Comparison of ENCODE assay signal across 1 cellular context in the genomic region with DNA sequence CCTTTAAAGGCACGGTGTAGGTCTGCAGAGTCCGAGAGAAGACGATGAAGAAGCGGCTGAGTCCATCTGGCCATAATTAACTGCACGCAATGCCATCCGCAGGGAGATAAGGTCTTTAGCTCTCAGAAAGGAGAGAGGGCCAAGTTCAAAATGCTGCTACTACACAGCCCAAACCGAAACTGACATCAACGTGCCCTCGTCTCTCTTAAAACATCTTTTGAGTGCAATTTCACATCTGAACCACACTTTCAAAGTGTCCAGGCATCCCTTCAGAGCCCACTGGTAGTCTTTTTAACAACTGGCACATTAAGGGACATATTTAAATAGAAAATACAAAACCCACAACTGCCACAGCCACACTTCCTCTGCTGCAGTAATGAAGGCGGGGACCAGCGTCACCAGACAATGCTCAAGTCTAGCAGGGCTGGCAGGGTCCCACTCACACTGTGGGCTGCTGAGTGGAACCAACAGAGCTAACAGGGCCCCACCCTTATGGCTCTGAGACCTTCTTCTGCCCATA.
TF ChIP-seq lines count a peak whose summit lies in the region.

No MANE protein-coding gene starts in this region.

TF ChIP-seq in GM23338, 12 proteins besides CTCF, POLR2A, EP300 and RAD21 (continued from another document):
- TF ChIP-seq, protein P1, sequence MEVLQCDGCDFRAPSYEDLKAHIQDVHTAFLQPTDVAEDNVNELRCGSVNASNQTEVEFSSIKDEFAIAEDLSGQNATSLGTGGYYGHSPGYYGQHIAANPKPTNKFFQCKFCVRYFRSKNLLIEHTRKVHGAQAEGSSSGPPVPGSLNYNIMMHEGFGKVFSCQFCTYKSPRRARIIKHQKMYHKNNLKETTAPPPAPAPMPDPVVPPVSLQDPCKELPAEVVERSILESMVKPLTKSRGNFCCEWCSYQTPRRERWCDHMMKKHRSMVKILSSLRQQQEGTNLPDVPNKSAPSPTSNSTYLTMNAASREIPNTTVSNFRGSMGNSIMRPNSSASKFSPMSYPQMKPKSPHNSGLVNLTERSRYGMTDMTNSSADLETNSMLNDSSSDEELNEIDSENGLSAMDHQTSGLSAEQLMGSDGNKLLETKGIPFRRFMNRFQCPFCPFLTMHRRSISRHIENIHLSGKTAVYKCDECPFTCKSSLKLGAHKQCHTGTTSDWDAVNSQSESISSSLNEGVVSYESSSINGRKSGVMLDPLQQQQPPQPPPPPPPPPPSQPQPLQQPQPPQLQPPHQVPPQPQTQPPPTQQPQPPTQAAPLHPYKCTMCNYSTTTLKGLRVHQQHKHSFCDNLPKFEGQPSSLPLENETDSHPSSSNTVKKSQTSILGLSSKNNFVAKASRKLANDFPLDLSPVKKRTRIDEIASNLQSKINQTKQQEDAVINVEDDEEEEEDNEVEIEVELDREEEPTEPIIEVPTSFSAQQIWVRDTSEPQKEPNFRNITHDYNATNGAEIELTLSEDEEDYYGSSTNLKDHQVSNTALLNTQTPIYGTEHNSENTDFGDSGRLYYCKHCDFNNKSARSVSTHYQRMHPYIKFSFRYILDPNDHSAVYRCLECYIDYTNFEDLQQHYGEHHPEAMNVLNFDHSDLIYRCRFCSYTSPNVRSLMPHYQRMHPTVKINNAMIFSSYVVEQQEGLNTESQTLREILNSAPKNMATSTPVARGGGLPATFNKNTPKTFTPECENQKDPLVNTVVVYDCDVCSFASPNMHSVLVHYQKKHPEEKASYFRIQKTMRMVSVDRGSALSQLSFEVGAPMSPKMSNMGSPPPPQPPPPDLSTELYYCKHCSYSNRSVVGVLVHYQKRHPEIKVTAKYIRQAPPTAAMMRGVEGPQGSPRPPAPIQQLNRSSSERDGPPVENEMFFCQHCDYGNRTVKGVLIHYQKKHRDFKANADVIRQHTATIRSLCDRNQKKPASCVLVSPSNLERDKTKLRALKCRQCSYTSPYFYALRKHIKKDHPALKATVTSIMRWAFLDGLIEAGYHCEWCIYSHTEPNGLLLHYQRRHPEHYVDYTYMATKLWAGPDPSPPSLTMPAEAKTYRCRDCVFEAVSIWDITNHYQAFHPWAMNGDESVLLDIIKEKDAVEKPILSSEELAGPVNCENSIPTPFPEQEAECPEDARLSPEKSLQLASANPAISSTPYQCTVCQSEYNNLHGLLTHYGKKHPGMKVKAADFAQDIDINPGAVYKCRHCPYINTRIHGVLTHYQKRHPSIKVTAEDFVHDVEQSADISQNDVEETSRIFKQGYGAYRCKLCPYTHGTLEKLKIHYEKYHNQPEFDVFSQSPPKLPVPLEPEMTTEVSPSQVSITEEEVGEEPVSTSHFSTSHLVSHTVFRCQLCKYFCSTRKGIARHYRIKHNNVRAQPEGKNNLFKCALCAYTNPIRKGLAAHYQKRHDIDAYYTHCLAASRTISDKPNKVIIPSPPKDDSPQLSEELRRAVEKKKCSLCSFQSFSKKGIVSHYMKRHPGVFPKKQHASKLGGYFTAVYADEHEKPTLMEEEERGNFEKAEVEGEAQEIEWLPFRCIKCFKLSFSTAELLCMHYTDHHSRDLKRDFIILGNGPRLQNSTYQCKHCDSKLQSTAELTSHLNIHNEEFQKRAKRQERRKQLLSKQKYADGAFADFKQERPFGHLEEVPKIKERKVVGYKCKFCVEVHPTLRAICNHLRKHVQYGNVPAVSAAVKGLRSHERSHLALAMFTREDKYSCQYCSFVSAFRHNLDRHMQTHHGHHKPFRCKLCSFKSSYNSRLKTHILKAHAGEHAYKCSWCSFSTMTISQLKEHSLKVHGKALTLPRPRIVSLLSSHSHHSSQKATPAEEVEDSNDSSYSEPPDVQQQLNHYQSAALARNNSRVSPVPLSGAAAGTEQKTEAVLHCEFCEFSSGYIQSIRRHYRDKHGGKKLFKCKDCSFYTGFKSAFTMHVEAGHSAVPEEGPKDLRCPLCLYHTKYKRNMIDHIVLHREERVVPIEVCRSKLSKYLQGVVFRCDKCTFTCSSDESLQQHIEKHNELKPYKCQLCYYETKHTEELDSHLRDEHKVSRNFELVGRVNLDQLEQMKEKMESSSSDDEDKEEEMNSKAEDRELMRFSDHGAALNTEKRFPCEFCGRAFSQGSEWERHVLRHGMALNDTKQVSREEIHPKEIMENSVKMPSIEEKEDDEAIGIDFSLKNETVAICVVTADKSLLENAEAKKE (CRISPR knock-in tag; IDR thresholded peaks at IDR 0.05), result no peak
- TF ChIP-seq, protein P2, sequence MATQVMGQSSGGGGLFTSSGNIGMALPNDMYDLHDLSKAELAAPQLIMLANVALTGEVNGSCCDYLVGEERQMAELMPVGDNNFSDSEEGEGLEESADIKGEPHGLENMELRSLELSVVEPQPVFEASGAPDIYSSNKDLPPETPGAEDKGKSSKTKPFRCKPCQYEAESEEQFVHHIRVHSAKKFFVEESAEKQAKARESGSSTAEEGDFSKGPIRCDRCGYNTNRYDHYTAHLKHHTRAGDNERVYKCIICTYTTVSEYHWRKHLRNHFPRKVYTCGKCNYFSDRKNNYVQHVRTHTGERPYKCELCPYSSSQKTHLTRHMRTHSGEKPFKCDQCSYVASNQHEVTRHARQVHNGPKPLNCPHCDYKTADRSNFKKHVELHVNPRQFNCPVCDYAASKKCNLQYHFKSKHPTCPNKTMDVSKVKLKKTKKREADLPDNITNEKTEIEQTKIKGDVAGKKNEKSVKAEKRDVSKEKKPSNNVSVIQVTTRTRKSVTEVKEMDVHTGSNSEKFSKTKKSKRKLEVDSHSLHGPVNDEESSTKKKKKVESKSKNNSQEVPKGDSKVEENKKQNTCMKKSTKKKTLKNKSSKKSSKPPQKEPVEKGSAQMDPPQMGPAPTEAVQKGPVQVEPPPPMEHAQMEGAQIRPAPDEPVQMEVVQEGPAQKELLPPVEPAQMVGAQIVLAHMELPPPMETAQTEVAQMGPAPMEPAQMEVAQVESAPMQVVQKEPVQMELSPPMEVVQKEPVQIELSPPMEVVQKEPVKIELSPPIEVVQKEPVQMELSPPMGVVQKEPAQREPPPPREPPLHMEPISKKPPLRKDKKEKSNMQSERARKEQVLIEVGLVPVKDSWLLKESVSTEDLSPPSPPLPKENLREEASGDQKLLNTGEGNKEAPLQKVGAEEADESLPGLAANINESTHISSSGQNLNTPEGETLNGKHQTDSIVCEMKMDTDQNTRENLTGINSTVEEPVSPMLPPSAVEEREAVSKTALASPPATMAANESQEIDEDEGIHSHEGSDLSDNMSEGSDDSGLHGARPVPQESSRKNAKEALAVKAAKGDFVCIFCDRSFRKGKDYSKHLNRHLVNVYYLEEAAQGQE (IDR thresholded peaks at IDR 0.05; ENCODE audit: unreplicated experiment), result no peak
- no peak for TF ChIP-seq NANOG (IDR thresholded peaks at IDR 0.05; ENCODE audit: borderline replicate concordance)
- TF ChIP-seq ZNF331 (CRISPR knock-in tag; IDR thresholded peaks at IDR 0.05; ENCODE audit: low read depth), result no peak
- TF ChIP-seq STAT1 (IDR thresholded peaks at IDR 0.05; ENCODE audit: unreplicated experiment), result no peak
- TF ChIP-seq, protein P3, sequence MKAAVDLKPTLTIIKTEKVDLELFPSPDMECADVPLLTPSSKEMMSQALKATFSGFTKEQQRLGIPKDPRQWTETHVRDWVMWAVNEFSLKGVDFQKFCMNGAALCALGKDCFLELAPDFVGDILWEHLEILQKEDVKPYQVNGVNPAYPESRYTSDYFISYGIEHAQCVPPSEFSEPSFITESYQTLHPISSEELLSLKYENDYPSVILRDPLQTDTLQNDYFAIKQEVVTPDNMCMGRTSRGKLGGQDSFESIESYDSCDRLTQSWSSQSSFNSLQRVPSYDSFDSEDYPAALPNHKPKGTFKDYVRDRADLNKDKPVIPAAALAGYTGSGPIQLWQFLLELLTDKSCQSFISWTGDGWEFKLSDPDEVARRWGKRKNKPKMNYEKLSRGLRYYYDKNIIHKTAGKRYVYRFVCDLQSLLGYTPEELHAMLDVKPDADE (IDR thresholded peaks at IDR 0.05), result no peak
- no peak for TF ChIP-seq CREB1 (CRISPR knock-in tag; IDR thresholded peaks at IDR 0.05; ENCODE audit: low read depth)
- TF ChIP-seq POLR2AphosphoS5 (IDR thresholded peaks at IDR 0.05; ENCODE audit: low read depth), result no peak
- no peak for TF ChIP-seq EZH2 (IDR thresholded peaks at IDR 0.05; ENCODE audit: low read depth, unreplicated experiment)
